In the genomic region with DNA sequence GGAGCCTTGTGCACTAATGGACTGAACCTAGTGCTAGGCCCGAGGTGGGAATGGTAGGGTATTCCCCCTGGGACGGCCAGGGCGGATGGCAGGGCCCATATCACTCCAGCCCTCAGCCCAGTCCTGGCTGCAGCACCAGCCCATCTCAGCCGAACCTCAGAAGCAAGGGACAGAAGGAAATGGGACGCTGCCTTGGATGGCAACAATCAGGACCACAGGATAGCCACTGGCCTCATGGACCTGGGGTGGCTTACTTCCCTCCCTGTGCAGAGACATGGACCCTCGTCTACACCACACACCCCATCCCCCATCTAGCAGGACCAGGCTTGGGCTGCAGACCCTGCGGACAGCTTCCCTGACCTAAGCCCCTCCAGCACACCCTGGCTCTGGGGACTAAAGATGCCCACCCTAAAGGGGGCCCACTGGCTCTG, we compare ENCODE assay signal across 1 cellular context.
TF ChIP-seq lines count a peak whose summit lies in the region.

No MANE protein-coding gene starts in this region.

TF ChIP-seq in HepG2, 621 proteins besides CTCF, POLR2A, EP300 and RAD21:
- TF ChIP-seq RARA (CRISPR knock-in tag; IDR thresholded peaks at IDR 0.05) (no peak), NCOR1 (IDR thresholded peaks at IDR 0.05; ENCODE audit: borderline replicate concordance, low read length) (no peak), TOE1 (CRISPR knock-in tag; IDR thresholded peaks at IDR 0.05) (no peak), ATAD3A (CRISPR knock-in tag; IDR thresholded peaks at IDR 0.05) (no peak), MAFF (IDR thresholded peaks at IDR 0.05; ENCODE audit: low read depth, low read length) (no peak), ZFP36L1 (CRISPR knock-in tag; IDR thresholded peaks at IDR 0.05) (no peak), HNRNPH1 (optimal IDR thresholded peaks at IDR 0.05; ENCODE audit: low read depth, low read length) (no peak), KLF13 (CRISPR knock-in tag; IDR thresholded peaks at IDR 0.05) (no peak), JUN (CRISPR knock-in tag; IDR thresholded peaks at IDR 0.05) (no peak), LCORL (IDR thresholded peaks at IDR 0.05) (no peak), LCORL (CRISPR knock-in tag; IDR thresholded peaks at IDR 0.05) (no peak), ERF (CRISPR knock-in tag; IDR thresholded peaks at IDR 0.05) (no peak), ZFP90 (CRISPR knock-in tag; IDR thresholded peaks at IDR 0.05; ENCODE audit: borderline replicate concordance) (no peak)
- TF ChIP-seq, protein P1, sequence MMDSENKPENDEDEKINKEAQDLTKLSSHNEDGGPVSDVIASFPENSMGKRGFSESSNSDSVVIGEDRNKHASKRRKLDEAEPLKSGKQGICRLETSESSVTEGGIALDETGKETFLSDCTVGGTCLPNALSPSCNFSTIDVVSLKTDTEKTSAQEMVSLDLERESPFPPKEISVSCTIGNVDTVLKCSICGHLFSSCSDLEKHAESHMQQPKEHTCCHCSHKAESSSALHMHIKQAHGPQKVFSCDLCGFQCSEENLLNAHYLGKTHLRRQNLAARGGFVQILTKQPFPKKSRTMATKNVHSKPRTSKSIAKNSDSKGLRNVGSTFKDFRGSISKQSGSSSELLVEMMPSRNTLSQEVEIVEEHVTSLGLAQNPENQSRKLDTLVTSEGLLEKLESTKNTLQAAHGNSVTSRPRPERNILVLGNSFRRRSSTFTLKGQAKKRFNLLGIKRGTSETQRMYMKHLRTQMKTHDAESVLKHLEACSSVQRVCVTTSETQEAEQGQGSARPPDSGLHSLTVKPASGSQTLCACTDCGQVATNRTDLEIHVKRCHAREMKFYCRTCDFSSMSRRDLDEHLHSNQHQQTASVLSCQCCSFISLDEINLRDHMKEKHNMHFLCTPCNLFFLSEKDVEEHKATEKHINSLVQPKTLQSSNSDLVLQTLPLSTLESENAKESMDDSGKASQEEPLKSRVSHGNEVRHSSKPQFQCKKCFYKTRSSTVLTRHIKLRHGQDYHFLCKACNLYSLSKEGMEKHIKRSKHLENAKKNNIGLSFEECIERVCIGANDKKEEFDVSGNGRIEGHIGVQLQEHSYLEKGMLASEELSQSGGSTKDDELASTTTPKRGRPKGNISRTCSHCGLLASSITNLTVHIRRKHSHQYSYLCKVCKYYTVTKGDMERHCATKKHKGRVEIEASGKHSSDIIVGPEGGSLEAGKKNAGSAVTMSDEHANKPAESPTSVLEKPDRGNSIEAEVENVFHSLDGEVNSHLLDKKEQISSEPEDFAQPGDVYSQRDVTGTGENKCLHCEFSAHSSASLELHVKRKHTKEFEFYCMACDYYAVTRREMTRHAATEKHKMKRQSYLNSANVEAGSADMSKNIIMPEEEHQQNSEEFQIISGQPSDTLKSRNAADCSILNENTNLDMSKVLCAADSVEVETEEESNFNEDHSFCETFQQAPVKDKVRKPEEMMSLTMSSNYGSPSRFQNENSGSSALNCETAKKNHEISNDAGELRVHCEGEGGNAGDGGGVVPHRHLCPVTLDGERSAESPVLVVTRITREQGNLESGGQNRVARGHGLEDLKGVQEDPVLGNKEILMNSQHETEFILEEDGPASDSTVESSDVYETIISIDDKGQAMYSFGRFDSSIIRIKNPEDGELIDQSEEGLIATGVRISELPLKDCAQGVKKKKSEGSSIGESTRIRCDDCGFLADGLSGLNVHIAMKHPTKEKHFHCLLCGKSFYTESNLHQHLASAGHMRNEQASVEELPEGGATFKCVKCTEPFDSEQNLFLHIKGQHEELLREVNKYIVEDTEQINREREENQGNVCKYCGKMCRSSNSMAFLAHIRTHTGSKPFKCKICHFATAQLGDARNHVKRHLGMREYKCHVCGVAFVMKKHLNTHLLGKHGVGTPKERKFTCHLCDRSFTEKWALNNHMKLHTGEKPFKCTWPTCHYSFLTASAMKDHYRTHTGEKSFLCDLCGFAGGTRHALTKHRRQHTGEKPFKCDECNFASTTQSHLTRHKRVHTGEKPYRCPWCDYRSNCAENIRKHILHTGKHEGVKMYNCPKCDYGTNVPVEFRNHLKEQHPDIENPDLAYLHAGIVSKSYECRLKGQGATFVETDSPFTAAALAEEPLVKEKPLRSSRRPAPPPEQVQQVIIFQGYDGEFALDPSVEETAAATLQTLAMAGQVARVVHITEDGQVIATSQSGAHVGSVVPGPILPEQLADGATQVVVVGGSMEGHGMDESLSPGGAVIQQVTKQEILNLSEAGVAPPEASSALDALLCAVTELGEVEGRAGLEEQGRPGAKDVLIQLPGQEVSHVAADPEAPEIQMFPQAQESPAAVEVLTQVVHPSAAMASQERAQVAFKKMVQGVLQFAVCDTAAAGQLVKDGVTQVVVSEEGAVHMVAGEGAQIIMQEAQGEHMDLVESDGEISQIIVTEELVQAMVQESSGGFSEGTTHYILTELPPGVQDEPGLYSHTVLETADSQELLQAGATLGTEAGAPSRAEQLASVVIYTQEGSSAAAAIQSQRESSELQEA (CRISPR knock-in tag; IDR thresholded peaks at IDR 0.05; ENCODE audit: not compliant biosample characterization) = no peak
- TF ChIP-seq, protein P2, sequence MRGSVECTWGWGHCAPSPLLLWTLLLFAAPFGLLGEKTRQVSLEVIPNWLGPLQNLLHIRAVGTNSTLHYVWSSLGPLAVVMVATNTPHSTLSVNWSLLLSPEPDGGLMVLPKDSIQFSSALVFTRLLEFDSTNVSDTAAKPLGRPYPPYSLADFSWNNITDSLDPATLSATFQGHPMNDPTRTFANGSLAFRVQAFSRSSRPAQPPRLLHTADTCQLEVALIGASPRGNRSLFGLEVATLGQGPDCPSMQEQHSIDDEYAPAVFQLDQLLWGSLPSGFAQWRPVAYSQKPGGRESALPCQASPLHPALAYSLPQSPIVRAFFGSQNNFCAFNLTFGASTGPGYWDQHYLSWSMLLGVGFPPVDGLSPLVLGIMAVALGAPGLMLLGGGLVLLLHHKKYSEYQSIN (CRISPR knock-in tag; IDR thresholded peaks at IDR 0.05; ENCODE audit: borderline replicate concordance) = no peak
- TF ChIP-seq, protein P3, sequence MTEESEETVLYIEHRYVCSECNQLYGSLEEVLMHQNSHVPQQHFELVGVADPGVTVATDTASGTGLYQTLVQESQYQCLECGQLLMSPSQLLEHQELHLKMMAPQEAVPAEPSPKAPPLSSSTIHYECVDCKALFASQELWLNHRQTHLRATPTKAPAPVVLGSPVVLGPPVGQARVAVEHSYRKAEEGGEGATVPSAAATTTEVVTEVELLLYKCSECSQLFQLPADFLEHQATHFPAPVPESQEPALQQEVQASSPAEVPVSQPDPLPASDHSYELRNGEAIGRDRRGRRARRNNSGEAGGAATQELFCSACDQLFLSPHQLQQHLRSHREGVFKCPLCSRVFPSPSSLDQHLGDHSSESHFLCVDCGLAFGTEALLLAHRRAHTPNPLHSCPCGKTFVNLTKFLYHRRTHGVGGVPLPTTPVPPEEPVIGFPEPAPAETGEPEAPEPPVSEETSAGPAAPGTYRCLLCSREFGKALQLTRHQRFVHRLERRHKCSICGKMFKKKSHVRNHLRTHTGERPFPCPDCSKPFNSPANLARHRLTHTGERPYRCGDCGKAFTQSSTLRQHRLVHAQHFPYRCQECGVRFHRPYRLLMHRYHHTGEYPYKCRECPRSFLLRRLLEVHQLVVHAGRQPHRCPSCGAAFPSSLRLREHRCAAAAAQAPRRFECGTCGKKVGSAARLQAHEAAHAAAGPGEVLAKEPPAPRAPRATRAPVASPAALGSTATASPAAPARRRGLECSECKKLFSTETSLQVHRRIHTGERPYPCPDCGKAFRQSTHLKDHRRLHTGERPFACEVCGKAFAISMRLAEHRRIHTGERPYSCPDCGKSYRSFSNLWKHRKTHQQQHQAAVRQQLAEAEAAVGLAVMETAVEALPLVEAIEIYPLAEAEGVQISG (CRISPR knock-in tag; IDR thresholded peaks at IDR 0.05) = no peak
- TF ChIP-seq, protein P4, sequence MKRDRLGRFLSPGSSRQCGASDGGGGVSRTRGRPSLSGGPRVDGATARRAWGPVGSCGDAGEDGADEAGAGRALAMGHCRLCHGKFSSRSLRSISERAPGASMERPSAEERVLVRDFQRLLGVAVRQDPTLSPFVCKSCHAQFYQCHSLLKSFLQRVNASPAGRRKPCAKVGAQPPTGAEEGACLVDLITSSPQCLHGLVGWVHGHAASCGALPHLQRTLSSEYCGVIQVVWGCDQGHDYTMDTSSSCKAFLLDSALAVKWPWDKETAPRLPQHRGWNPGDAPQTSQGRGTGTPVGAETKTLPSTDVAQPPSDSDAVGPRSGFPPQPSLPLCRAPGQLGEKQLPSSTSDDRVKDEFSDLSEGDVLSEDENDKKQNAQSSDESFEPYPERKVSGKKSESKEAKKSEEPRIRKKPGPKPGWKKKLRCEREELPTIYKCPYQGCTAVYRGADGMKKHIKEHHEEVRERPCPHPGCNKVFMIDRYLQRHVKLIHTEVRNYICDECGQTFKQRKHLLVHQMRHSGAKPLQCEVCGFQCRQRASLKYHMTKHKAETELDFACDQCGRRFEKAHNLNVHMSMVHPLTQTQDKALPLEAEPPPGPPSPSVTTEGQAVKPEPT (CRISPR knock-in tag; IDR thresholded peaks at IDR 0.05; ENCODE audit: low read depth) = no peak
